In genomic region chr2:15673919-15674636, GRCh38 we compare ENCODE assay signal across 14 cellular contexts.
DNase-seq lines count a peak whose midpoint lies in the region; ATAC-seq, FAIRE-seq and TF ChIP-seq lines count a peak whose summit lies in the region.
"Had no signal": no experiment of that assay in that cellular context is flagged by ENCODE, and none has a peak within 500 bp of the region (broad histone marks: within the 10 kb centered on the region; RNA-seq: fewer than 3 reads in every experiment).

No MANE protein-coding gene starts in this region.

- H2AFZ ChIP-seq in H1 (ENCODE audit: low read length) = no peak overlapping the region

- H3K23me2 ChIP-seq in H1 (ENCODE audit: low read depth, low read length) = no peaks in the 10 kb centered on the region; the same call in 1 of the 2 replicates

- no peak overlapping the region for H3K23ac ChIP-seq in H1 (ENCODE audit: insufficient read length)

- H3K4me1 ChIP-seq in A549 (peaks cover 28% of the 10 kb centered on the region), H1 (replicated peaks in 1 of 4; ENCODE audit: control insufficient read depth in 3 of 4, insufficient read depth in 4 of 4, low read length in 3 of 4) (no peaks in the 10 kb centered on the region; a peak in 1 of 7 replicates), liver (ENCODE audit: control insufficient read depth in 4 of 4, insufficient read depth in 4 of 4, low read length in 3 of 4) (peaks cover 0 to 9% (median under 1%) of the 10 kb centered on the region in 4 donors)

- H3K36me3 ChIP-seq in H1 (ENCODE audit: control insufficient read depth in 2 of 4, insufficient read depth in 4 of 4, low read length in 3 of 4) (no peaks in the 10 kb centered on the region), liver (ENCODE audit: control insufficient read depth in 4 of 4, insufficient read depth in 3 of 4, low read depth in 1 of 4, low read length in 3 of 4) (no peaks in the 10 kb centered on the region)

- H3K9ac ChIP-seq in H1 (replicated peaks in 1 of 4; ENCODE audit: extremely low read depth in 1 of 4, low read depth in 3 of 4, low read length in 3 of 4) (no peak overlapping the region), liver (ENCODE audit: low read depth in 1 of 2, low read length in 2 of 2) (no peak overlapping the region)

- ATAC-seq in A549 = peak; percentile 26 to 37; a peak in 5 of 6 replicates
- ATAC-seq in activated T-helper 17 cell treated with anti-CD3 and anti-CD28 coated beads, Interleukin-2, amount 50 U/mL, for 72 hours (replicated peaks) = no peak

- no peaks in the 10 kb centered on the region for H4K20me1 ChIP-seq in H1 (replicated peaks in 1 of 2; ENCODE audit: control insufficient read depth in 1 of 2, insufficient read depth in 2 of 2, low read length in 2 of 2)

- H3K56ac ChIP-seq in H1 (replicated peaks; ENCODE audit: insufficient read length, low read depth, low read length) = no peak overlapping the region

- TF ChIP-seq POLR2A in A549 (IDR thresholded peaks at IDR 0.05; ENCODE audit: low read length) = no peak
- no peak for TF ChIP-seq POLR2A in H1 (IDR thresholded peaks at IDR 0.05; ENCODE audit: control extremely low read depth in 1 of 2, low read depth in 2 of 2, low read length in 2 of 2)

- no peak overlapping the region for H2AK5ac ChIP-seq in H1 (ENCODE audit: low read depth, low read length)

- TF ChIP-seq RAD21 in A549 (conservative IDR thresholded peaks at IDR 0.05 in 1 of 2, IDR thresholded peaks at IDR 0.05 in 1 of 2) (no peak), H1 (IDR thresholded peaks at IDR 0.05 in 1 of 2, conservative IDR thresholded peaks at IDR 0.05 in 1 of 2; ENCODE audit: low read depth in 2 of 2, low read length in 2 of 2) (no peak), liver (IDR thresholded peaks at IDR 0.05) (peak; percentile 32 to 36)

- H3K9me3 ChIP-seq in A549 (no peaks in the 10 kb centered on the region), H1 (ENCODE audit: insufficient read depth in 2 of 2, low read depth in 1 of 2, low read length in 1 of 2) (peaks cover 3% of the 10 kb centered on the region in 2 experiments; a peak in 1 of 4 replicates), liver (ENCODE audit: control insufficient read depth in 4 of 4, low read length in 3 of 4) (no peaks in the 10 kb centered on the region)

- CTCF ChIA-PET in A549 (lab: Yijun Ruan, JAX) (no interaction called here), H1 (lab: Charles Lee; ENCODE audit: partially characterized antibody) (interaction anchor here (1.2 to 1.5 kb wide), 2 partner anchors 14 kb away, joined by 3 to 4 read pairs; no protein-coding TSS in a partner anchor)

- peak overlapping the region; percentile 64 for H3K4me2 ChIP-seq in A549
- H3K4me2 ChIP-seq in H1 (ENCODE audit: insufficient read depth in 1 of 2, low read depth in 2 of 2, low read length in 2 of 2) = no peak overlapping the region

- H3K4me3 Mint-ChIP-seq in activated T-helper 17 cell treated with anti-CD3 and anti-CD28 coated beads, Interleukin-2, amount 50 U/mL, for 72 hours = no peak overlapping the region
- H3K4me3 Mint-ChIP-seq: B cell had no signal

- POLR2A ChIA-PET in A549 (lab: Yijun Ruan, JAX) (interaction anchor here (0.7 kb wide), 2 partner anchors 56 to 322 kb away, joined by 3 read pairs; no protein-coding TSS in a partner anchor), H1 (lab: Charles Lee; ENCODE audit: partially characterized antibody) (no interaction called here)

- peak overlapping the region; percentile 58 to 68 for H3K27ac ChIP-seq in A549
- H3K27ac ChIP-seq in H1 (ENCODE audit: low read depth, low read length) = no peak overlapping the region
- H3K27ac ChIP-seq in liver (ENCODE audit: low read depth in 1 of 2, low read length in 2 of 2) = no peak overlapping the region
- H3K27ac ChIP-seq: HL-60 had no signal

- no peaks in the 10 kb centered on the region for H3K79me2 ChIP-seq in H1 (ENCODE audit: control insufficient read depth in 1 of 2, insufficient read depth in 2 of 2, low read length in 2 of 2)

- no peak overlapping the region for H3K14ac ChIP-seq in H1 (ENCODE audit: insufficient read length)

- no peak overlapping the region for H2BK5ac ChIP-seq in H1 (ENCODE audit: low read depth, low read length)

- TF ChIP-seq CTCF in A549 (IDR thresholded peaks at IDR 0.05) = no peak
- no peak for TF ChIP-seq CTCF in H1 (IDR thresholded peaks at IDR 0.05; ENCODE audit: control extremely low read depth in 1 of 3, insufficient read depth in 1 of 3, low read depth in 1 of 3, low read length in 3 of 3)
- no peak for TF ChIP-seq CTCF in liver (IDR thresholded peaks at IDR 0.05; ENCODE audit: low read depth, low read length, missing input control)

- no peak overlapping the region for H4K5ac ChIP-seq in H1 (ENCODE audit: insufficient read length, low read depth, low read length)

- no peaks in the 10 kb centered on the region for H3K79me1 ChIP-seq in H1 (ENCODE audit: low read depth, low read length)

- H4K8ac ChIP-seq in H1 (ENCODE audit: extremely low read depth, insufficient read depth, low read length) = no peak overlapping the region; the same call in 1 of the 2 replicates

- no peak overlapping the region for H2BK12ac ChIP-seq in H1 (ENCODE audit: low read depth, low read length)

- H3K27me3 ChIP-seq in H1 (replicated peaks in 1 of 4; ENCODE audit: control insufficient read depth in 3 of 4, extremely low read depth in 1 of 4, insufficient read depth in 3 of 4, low read length in 3 of 4) (no peaks in the 10 kb centered on the region), liver (ENCODE audit: control insufficient read depth in 4 of 4, insufficient read depth in 4 of 4, low read length in 3 of 4) (no peaks in the 10 kb centered on the region)

- H2BK120ac ChIP-seq in H1 (replicated peaks; ENCODE audit: low read depth, low read length) = no peak overlapping the region

- TF ChIP-seq EP300 in A549 (IDR thresholded peaks at IDR 0.05) (no peak), H1 (IDR thresholded peaks at IDR 0.05; ENCODE audit: borderline replicate concordance in 1 of 2, low read depth in 2 of 2, low read length in 2 of 2) (no peak)

- no peak overlapping the region for H3K27ac Mint-ChIP-seq in activated T-helper 17 cell treated with anti-CD3 and anti-CD28 coated beads, Interleukin-2, amount 50 U/mL, for 72 hours
- H3K27ac Mint-ChIP-seq: B cell had no signal

- FAIRE-seq in A549 (lab: Jason Lieb, UNC) = no peak
- no peak for FAIRE-seq in H1 (lab: Jason Lieb, UNC)
- FAIRE-seq: TTC549 had no signal

- peaks cover 14% of the 10 kb centered on the region for H3K27me3 Mint-ChIP-seq in activated T-helper 17 cell treated with anti-CD3 and anti-CD28 coated beads, Interleukin-2, amount 50 U/mL, for 72 hours

- WGBS in A549 (ENCODE audit: missing lambda C conversion rate) = 59% methylated on average over 7 of the region's 7 CpGs
- 75% methylated on average over 7 of the region's 7 CpGs; no CpG with 5 or more reads in 1 of the 2 experiments for WGBS in H1 (ENCODE audit: extremely low coverage in 1 of 2, insufficient coverage in 1 of 2, insufficient read length in 1 of 2, insufficient replicate concordance in 2 of 2, low coverage in 1 of 2, low lambda C conversion rate in 2 of 2, missing lambda C conversion rate in 1 of 2), 2 experiments
- 61% methylated on average over 7 of the region's 7 CpGs for WGBS in liver

- H3K4ac ChIP-seq in H1 (replicated peaks; ENCODE audit: insufficient read length, low read depth, low read length) = no peak overlapping the region

- no peaks in the 10 kb centered on the region for H3K4me1 Mint-ChIP-seq in activated T-helper 17 cell treated with anti-CD3 and anti-CD28 coated beads, Interleukin-2, amount 50 U/mL, for 72 hours
- H3K4me1 Mint-ChIP-seq: B cell had no signal

- H4K91ac ChIP-seq in H1 (replicated peaks; ENCODE audit: insufficient read length, low read length) = no peak overlapping the region

- H3K9me3 Mint-ChIP-seq in activated T-helper 17 cell treated with anti-CD3 and anti-CD28 coated beads, Interleukin-2, amount 50 U/mL, for 72 hours = no peaks in the 10 kb centered on the region

- H3K18ac ChIP-seq in H1 (ENCODE audit: extremely low read depth, low read length) = no peak overlapping the region

- H3K4me3 ChIP-seq in A549 (no peak overlapping the region), H1 (ENCODE audit: extremely low read depth in 1 of 4, insufficient read depth in 2 of 4, low read depth in 3 of 4, low read length in 4 of 4) (no peak overlapping the region), liver (ENCODE audit: low read depth in 1 of 3, low read length in 3 of 3) (no peak overlapping the region)

- H2BK15ac ChIP-seq in H1 (ENCODE audit: low read length) = no peak overlapping the region

- DNase-seq in A549 (ENCODE audit: low read depth in 1 of 2, low spot score in 1 of 2) (no peak), HuH-7.5 (ENCODE audit: low spot score) (peak; percentile 67), H1 (ENCODE audit: low read depth in 1 of 2, low spot score in 2 of 2) (no peak), dedifferentiated amniotic fluid mesenchymal stem cell (ENCODE audit: extremely low spot score) (no peak), RKO (ENCODE audit: low spot score) (no peak), AG08396 (ENCODE audit: low spot score) (no peak)
- DNase-seq: activated T-cell treated with anti-CD3 and anti-CD28 coated beads for 4 hours, hippocampal formation, NCI-H1694 treated with DMSO at 0.1 percent for 48 hours had no signal

- no peaks in the 10 kb centered on the region for H3K36me3 Mint-ChIP-seq in activated T-helper 17 cell treated with anti-CD3 and anti-CD28 coated beads, Interleukin-2, amount 50 U/mL, for 72 hours (ENCODE audit: low read depth)

- no peak overlapping the region for H2BK20ac ChIP-seq in H1 (ENCODE audit: low read length)

TF ChIP-seq in A549, 52 proteins besides CTCF, POLR2A, EP300 and RAD21 (continues in another document):
- TF ChIP-seq HDAC2 (IDR thresholded peaks at IDR 0.05) = no peak
- TF ChIP-seq TFCP2L1 (CRISPR knock-in tag; IDR thresholded peaks at IDR 0.05) = no peak
- TF ChIP-seq MAFK (IDR thresholded peaks at IDR 0.05; ENCODE audit: partially characterized antibody) = no peak

TF ChIP-seq in H1, 55 proteins besides CTCF, POLR2A, EP300 and RAD21 (continues in another document):
- TF ChIP-seq, protein P1, sequence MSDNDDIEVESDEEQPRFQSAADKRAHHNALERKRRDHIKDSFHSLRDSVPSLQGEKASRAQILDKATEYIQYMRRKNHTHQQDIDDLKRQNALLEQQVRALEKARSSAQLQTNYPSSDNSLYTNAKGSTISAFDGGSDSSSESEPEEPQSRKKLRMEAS (IDR thresholded peaks at IDR 0.05) = peak; percentile 30; the same call in 1 of the 2 replicates

TF ChIP-seq in liver, 16 proteins besides CTCF, POLR2A, EP300 and RAD21 (continues in another document):
- no peak for TF ChIP-seq NR2F2 (IDR thresholded peaks at IDR 0.05)
- peak; percentile 67 for TF ChIP-seq SP1 (IDR thresholded peaks at IDR 0.05)
- peak; percentile 12 to 54 for TF ChIP-seq HNF4A (conservative IDR thresholded peaks at IDR 0.05)
- TF ChIP-seq EGR1 (IDR thresholded peaks at IDR 0.05; ENCODE audit: low read depth in 2 of 2) = no peak
- no peak for TF ChIP-seq TAF1 (conservative IDR thresholded peaks at IDR 0.05)
- TF ChIP-seq YY1 (IDR thresholded peaks at IDR 0.05) = peak; percentile 78
- TF ChIP-seq RXRA (IDR thresholded peaks at IDR 0.05) = peak in 1 of 2 donors; percentile 62
- peak in 1 of 2 donors; percentile 58 for TF ChIP-seq JUND (IDR thresholded peaks at IDR 0.05)

Comparison
In these comparisons a context has a peak if more than half of its experiments do, and no peak if none do; other contexts are left out.
1. H3K27ac ChIP-seq: peak in A549 (2 of 2); none in H1 (single experiment) and liver (0 of 2).